26 cellular contexts compared by ENCODE assay signal in the genomic region with DNA sequence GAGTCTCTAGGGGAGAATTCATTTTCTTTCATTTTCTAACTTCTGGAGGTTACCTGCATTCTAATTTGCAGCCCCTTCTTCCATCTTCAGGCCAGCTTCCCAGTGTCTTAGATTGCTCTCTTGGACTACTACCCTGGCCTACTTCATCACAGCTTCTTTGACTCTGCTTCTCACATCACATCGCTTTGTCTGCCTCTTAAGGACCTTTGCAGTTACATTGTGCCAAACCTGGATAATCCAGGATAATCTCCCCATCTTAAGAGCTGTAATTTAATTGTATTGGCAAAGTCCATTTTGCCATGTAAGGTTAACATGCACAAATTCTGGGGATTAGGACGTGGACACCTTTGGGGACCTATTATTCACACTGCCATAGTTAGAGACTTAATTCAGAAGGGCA.
"Had no signal": no experiment of that assay in that cellular context is flagged by ENCODE, and none has a peak within 500 bp of the region (broad histone marks: within the 10 kb centered on the region; RNA-seq: fewer than 3 reads in every experiment).

No MANE protein-coding gene starts in this region.

- H3K27ac ChIP-seq: adrenal gland, SJSA1 had no signal

- H3K27me3 Mint-ChIP-seq: activated naive CD8-positive, alpha-beta T cell had no signal

- H3K27me3 ChIP-seq: adrenal gland, SJSA1 had no signal

- H3K4me1 ChIP-seq: SJSA1 had no signal

- H3K9me3 Mint-ChIP-seq: activated T-cell treated with anti-CD3 and anti-CD28 coated beads, Interleukin-2, amount 50 U/mL, for 4 hours had no signal

- H3K9me3 ChIP-seq: adrenal gland had no signal

- ATAC-seq: activated CD8-positive, alpha-beta T cell treated with anti-CD3 and anti-CD28 coated beads, Interleukin-2, amount 10 ng/mL, durations not matched to agents 7 days and 5 days; activated T-cell treated with anti-CD3 and anti-CD28 coated beads, Interleukin-2, amount 50 U/mL, for 4 hours; PC-3; SK-N-SH treated with all-trans-retinoic acid at 6 μM for 48 hours; WTC11 had no signal

- H3K4me3 Mint-ChIP-seq: activated CD8-positive, alpha-beta T cell treated with anti-CD3 and anti-CD28 coated beads, Interleukin-2, amount 10 ng/mL, durations not matched to agents 7 days and 5 days; activated naive CD4-positive, alpha-beta T cell treated with anti-CD3 and anti-CD28 coated beads for 36 hours; activated naive CD8-positive, alpha-beta T cell; activated T-cell treated with anti-CD3 and anti-CD28 coated beads, Interleukin-2, amount 50 U/mL, for 4 hours; T-helper 1 cell treated with Interleukin-12 subunit alpha and Interleukin-12 subunit beta and Interleukin-4 antibody, amounts not matched to agents 30 μg/mL and 1 μg/mL, for 36 hours; WTC11 had no signal

- DNase-seq: activated CD4-positive, alpha-beta T cell treated with anti-CD3 and anti-CD28 coated beads for 48 hours; activated CD4-positive, alpha-beta T cell treated with anti-CD3 and anti-CD28 coated beads, Interleukin-2, amount 50 U/mL, for 4 hours; activated CD4-positive, CD25-positive, alpha-beta regulatory T cell treated with anti-CD3 and anti-CD28 coated beads, Interleukin-2, amount 50 U/mL, for 72 hours; activated CD8-positive, alpha-beta memory T cell treated with anti-CD3 and anti-CD28 coated beads, Interleukin-2, amount 50 U/mL, for 48 hours; activated CD8-positive, alpha-beta T cell treated with anti-CD3 and anti-CD28 coated beads, Interleukin-2, amount 10 ng/mL, durations not matched to agents 7 days and 5 days; activated gamma-delta T cell; activated naive CD4-positive, alpha-beta T cell treated with anti-CD3 and anti-CD28 coated beads for 36 hours; activated T-cell treated with anti-CD3 and anti-CD28 coated beads, Interleukin-2, amount 50 U/mL, for 4 hours; adrenal gland; anterior cingulate cortex; cerebellar nuclear complex; KG1; NCI-H1048; NCI-H1694; NCI-H2029; NCI-H2107; NCI-H2171 treated with DMSO at 0.1 percent for 48 hours; NCI-H226; NCI-H526 treated with DMSO at 0.1 percent for 48 hours; PC-3; SHP77 had no signal

- H3K27ac Mint-ChIP-seq: activated CD8-positive, alpha-beta T cell treated with anti-CD3 and anti-CD28 coated beads, Interleukin-2, amount 10 ng/mL, durations not matched to agents 7 days and 5 days; activated naive CD8-positive, alpha-beta T cell; T-helper 1 cell treated with Interleukin-12 subunit alpha and Interleukin-12 subunit beta and Interleukin-4 antibody, amounts not matched to agents 30 μg/mL and 1 μg/mL, for 36 hours; WTC11 had no signal

- H3K4me3 ChIP-seq: adrenal gland, SJSA1 had no signal

- H3K36me3 ChIP-seq: adrenal gland had no signal
